Comparison of ENCODE assay signal across 19 cellular contexts in genomic region chr1:58570817-58571216, GRCh38. TPM values are rescaled to one million over a fixed set of nuclear protein-coding genes. Genes with fewer than 3 reads are reported as not detected.
DNase-seq lines count a peak whose midpoint lies in the region; FAIRE-seq and TF ChIP-seq lines count a peak whose summit lies in the region.
"Had no signal": no experiment of that assay in that cellular context is flagged by ENCODE, and none has a peak within 500 bp of the region (broad histone marks: within the 10 kb centered on the region; RNA-seq: fewer than 3 reads in every experiment).

No MANE protein-coding gene starts in this region.

- peaks cover 32% of the 10 kb centered on the region for H3K4me1 Mint-ChIP-seq in MCF 10A (ENCODE audit: insufficient read depth, unreplicated experiment)
- H3K4me1 Mint-ChIP-seq in mesothelial cell of epicardium: peaks cover 35% of the 10 kb centered on the region

- no peaks in the 10 kb centered on the region for H3K9me3 ChIP-seq in kidney (ENCODE audit: control insufficient read depth in 1 of 2, low read length in 2 of 2)
- H3K9me3 ChIP-seq: BE2C had no signal

- FAIRE-seq in kidney (lab: Jason Lieb, UNC): no peak
- FAIRE-seq: D721Med had no signal

- H3K9ac ChIP-seq in kidney (ENCODE audit: low read length in 2 of 2): no peak overlapping the region

- TF ChIP-seq CTCF in MCF 10A (IDR thresholded peaks at IDR 0.05; ENCODE audit: unreplicated experiment) (no peak), mesothelial cell of epicardium (IDR thresholded peaks at IDR 0.05; ENCODE audit: unreplicated experiment) (no peak), kidney (IDR thresholded peaks at IDR 0.05; ENCODE audit: borderline replicate concordance, extremely low read depth, insufficient read depth) (no peak), RWPE1 (conservative IDR thresholded peaks at IDR 0.05; ENCODE audit: low read depth) (no peak)

- no peaks in the 10 kb centered on the region for H3K36me3 Mint-ChIP-seq in MCF 10A (ENCODE audit: insufficient read depth, unreplicated experiment)
- no peaks in the 10 kb centered on the region for H3K36me3 Mint-ChIP-seq in mesothelial cell of epicardium
- H3K36me3 Mint-ChIP-seq: CD4-positive, alpha-beta memory T cell had no signal

- no peaks in the 10 kb centered on the region for H3K9me3 Mint-ChIP-seq in MCF 10A (ENCODE audit: unreplicated experiment)
- H3K9me3 Mint-ChIP-seq in mesothelial cell of epicardium: no peaks in the 10 kb centered on the region
- H3K9me3 Mint-ChIP-seq: CD4-positive, alpha-beta memory T cell had no signal

- no peak overlapping the region for H3K4me3 ChIP-seq in kidney (ENCODE audit: low read length in 2 of 2)
- H3K4me3 ChIP-seq: GM23338 had no signal

- H3K36me3 ChIP-seq in kidney (ENCODE audit: control insufficient read depth in 1 of 2, insufficient read depth in 2 of 2, low read length in 2 of 2): no peaks in the 10 kb centered on the region
- H3K36me3 ChIP-seq: BE2C had no signal

- no TSS peak for BruUV-seq in MCF 10A (replicated peaks; lab: Mats Ljungman, UMichigan)

- DNase-seq in LHCN-M2 (ENCODE audit: low read depth) (peak; percentile 68), MCF 10A (ENCODE audit: unreplicated experiment) (no peak), mesothelial cell of epicardium (ENCODE audit: low spot score in 2 of 2, unreplicated experiment in 2 of 2) (no peak), superior temporal gyrus (ENCODE audit: extremely low spot score) (peak; percentile 73), GM19240 (ENCODE audit: insufficient read length, low spot score) (no peak), kidney (no peak), RWPE1 (ENCODE audit: low spot score) (no peak)
- DNase-seq: BE2C; CD4-positive, alpha-beta memory T cell; GF-D8; KBM-7; NCI-H1092 treated with DMSO at 0.1 percent for 48 hours; NCI-H187; NCI-H446; NCI-H748 treated with DMSO at 0.1 percent for 48 hours; SHP77 had no signal

- no peaks in the 10 kb centered on the region for H3K27me3 Mint-ChIP-seq in MCF 10A (ENCODE audit: insufficient read depth, unreplicated experiment)
- H3K27me3 Mint-ChIP-seq in mesothelial cell of epicardium (ENCODE audit: low read depth): peaks cover 3% of the 10 kb centered on the region

- intact Hi-C loops in MCF 10A (cut with micrococcal nuclease): no loop called here
- intact Hi-C loops in kidney (cut with DNase I): no loop called here

- POLR2A ChIA-PET in MCF 10A (lab: Yijun Ruan, JAX) (interaction anchor here (1.0 to 9.8 kb wide), 4 partner anchors 14 to 1191 kb away, joined by 3 to 151 read pairs (median 49); partner anchors contain the start of gene OMA1), RWPE1 (lab: Yijun Ruan, JAX; ENCODE audit: low non-redundant PET) (no interaction called here)

- peak overlapping the region; percentile 69 for H3K27ac Mint-ChIP-seq in MCF 10A (ENCODE audit: low read depth, unreplicated experiment)
- peak overlapping the region; percentile 98 for H3K27ac Mint-ChIP-seq in mesothelial cell of epicardium
- H3K27ac Mint-ChIP-seq: CD4-positive, alpha-beta memory T cell; GM23338 had no signal

- H3K4me1 ChIP-seq in kidney (ENCODE audit: control insufficient read depth in 1 of 2, insufficient read depth in 1 of 2, low read depth in 1 of 2, low read length in 2 of 2): no peaks in the 10 kb centered on the region
- H3K4me1 ChIP-seq: BE2C had no signal

- no peak overlapping the region for H3K4me3 Mint-ChIP-seq in MCF 10A (ENCODE audit: unreplicated experiment)
- H3K4me3 Mint-ChIP-seq in mesothelial cell of epicardium: no peak overlapping the region
- H3K4me3 Mint-ChIP-seq: CD4-positive, alpha-beta memory T cell; GM23338 had no signal

- H3K27ac ChIP-seq in kidney (ENCODE audit: low read depth in 2 of 2, low read length in 2 of 2): no peak overlapping the region
- no peak overlapping the region for H3K27ac ChIP-seq in RWPE1

- CTCF ChIA-PET in MCF 10A (lab: Yijun Ruan, JAX) (interaction anchor here (5.3 kb wide), 2 partner anchors 23 to 81 kb away, joined by 46 to 58 read pairs; partner anchors contain the start of gene OMA1), RWPE1 (lab: Yijun Ruan, JAX) (interaction anchor here (2.0 kb wide), 1 partner anchor 81 kb away, joined by 9 read pairs; no protein-coding TSS in a partner anchor)

RNA-seq across cellular contexts. Expression of gene TACSTD2, which starts 6.2 kb away (rescaled TPM):
- not detected in 2 replicates for total RNA-seq in LHCN-M2 (2014; rRNA removed)
- polyA plus RNA-seq in LHCN-M2 (2012): not detected
- 10.4 and 14.8 TPM in 2 replicates for total RNA-seq in MCF 10A (2022)
- total RNA-seq in mesothelial cell of epicardium: 22.7 to 25.3 TPM (median 25.0 TPM) in 3 replicates
- 502 TPM for total RNA-seq in kidney
- polyA plus RNA-seq in kidney (ENCODE audit: insufficient read depth, low read depth, low replicate concordance): 127 TPM
- total RNA-seq: CD4-positive, alpha-beta memory T cell; M059J had no signal
- polyA plus RNA-seq: CD4-positive, alpha-beta memory T cell had no signal

RNA-seq across cellular contexts. Expression of gene OMA1, which starts 24.3 kb away (rescaled TPM):
- total RNA-seq in LHCN-M2 (2014; rRNA removed) (11.7 and 20.6 TPM in 2 replicates), MCF 10A (2022) (15.7 and 17.9 TPM in 2 replicates), mesothelial cell of epicardium (17.7 to 26.1 TPM (median 20.0 TPM) in 3 replicates), kidney (42.6 TPM)
- polyA plus RNA-seq in LHCN-M2 (2012): 6.4 TPM
- 24.8 TPM for polyA plus RNA-seq in kidney (ENCODE audit: insufficient read depth, low read depth, low replicate concordance)

Comparison
In these comparisons a context has a peak if more than half of its experiments do, and no peak if none do; other contexts are left out.
1. DNase-seq: peak in LHCN-M2 (single experiment) and superior temporal gyrus (single experiment); none in MCF 10A (single experiment), mesothelial cell of epicardium (0 of 2), GM19240 (single experiment), kidney (single experiment) and RWPE1 (single experiment).
2. RNA of gene TACSTD2, which starts 6.2 kb away (total RNA-seq): 502 TPM in kidney (single experiment); 22.7 to 25.3 TPM in mesothelial cell of epicardium, 10.4 to 14.8 TPM in MCF 10A and not detected in LHCN-M2; every median in the first group is over 10 times any median in the second.